8 cellular contexts compared by ENCODE assay signal in genomic region chr16:53433930-53434435, GRCh38. TPM values are rescaled to one million over a fixed set of nuclear protein-coding genes. Genes with fewer than 3 reads are reported as not detected.
DNase-seq lines count a peak whose midpoint lies in the region; ATAC-seq, FAIRE-seq and TF ChIP-seq lines count a peak whose summit lies in the region.

No MANE protein-coding gene starts in this region.

- peak overlapping the region; percentile 90 for H3K4me3 Mint-ChIP-seq in activated T-cell treated with anti-CD3 and anti-CD28 coated beads, Interleukin-2, amount 50 U/mL, for 24 hours

- WGBS in ectodermal cell, 2 experiments, result 32 to 33% methylated on average over 18 of the region's 18 CpGs

- POLR2A ChIA-PET in Panc1 (lab: Charles Lee), result no interaction called here

- H3K9me3 ChIP-seq in Panc1 (ENCODE audit: control insufficient read depth, insufficient read depth, low read depth, low read length) (no peaks in the 10 kb centered on the region), ectodermal cell (ENCODE audit: control insufficient read depth, low read length) (no peaks in the 10 kb centered on the region)

- in situ Hi-C loops in Panc1 (cut with HindIII; ENCODE audit: low pct_unique_long_range_greater_than_20kb, low sequenced_read_pairs), result no loop called here

- TF ChIP-seq CTCF in Panc1 (IDR thresholded peaks at IDR 0.05), result no peak

- H3K27ac ChIP-seq in Panc1 (ENCODE audit: low read length) (peak overlapping the region; percentile 88), ectodermal cell (ENCODE audit: insufficient read depth, low read depth, low read length, poor library complexity, severe bottlenecking) (no peak overlapping the region)

- no TSS peak for BruUV-seq in Panc1 (replicated peaks; lab: Mats Ljungman, UMichigan)

- peaks cover 5% of the 10 kb centered on the region; the same call in 1 of the 2 replicates for H3K4me1 ChIP-seq in Panc1 (ENCODE audit: control insufficient read depth, insufficient read depth, low read length)
- peaks cover 5% of the 10 kb centered on the region for H3K4me1 ChIP-seq in ectodermal cell (ENCODE audit: control insufficient read depth, insufficient read depth, low read length)

- H3K27ac Mint-ChIP-seq in activated T-cell treated with anti-CD3 and anti-CD28 coated beads, Interleukin-2, amount 50 U/mL, for 24 hours, result peak overlapping the region; percentile 91

- no peaks in the 10 kb centered on the region for H3K27me3 ChIP-seq in Panc1 (ENCODE audit: control insufficient read depth, insufficient read depth, low read length)
- H3K27me3 ChIP-seq in ectodermal cell (ENCODE audit: control insufficient read depth, insufficient read depth, low read length, poor library complexity, severe bottlenecking), result no peaks in the 10 kb centered on the region

- intact Hi-C loops in Panc1 (cut with micrococcal nuclease; ENCODE audit: unreplicated experiment), result no loop called here

- H3K36me3 ChIP-seq in Panc1 (ENCODE audit: control insufficient read depth, insufficient read depth, low read length), result no peaks in the 10 kb centered on the region; the same call in 1 of the 2 replicates
- no peaks in the 10 kb centered on the region for H3K36me3 ChIP-seq in ectodermal cell (ENCODE audit: control insufficient read depth, insufficient read depth, low read length)

- no peak; the same call in 1 of the 2 replicates for ATAC-seq in Panc1
- ATAC-seq in HG03045 (IDR thresholded peaks at IDR 0.05; ENCODE audit: unreplicated experiment), result no peak

- H3K4me1 Mint-ChIP-seq in activated T-cell treated with anti-CD3 and anti-CD28 coated beads, Interleukin-2, amount 50 U/mL, for 24 hours (ENCODE audit: low read depth), result peaks cover 41% of the 10 kb centered on the region

- H3K4me3 ChIP-seq in Panc1 (ENCODE audit: low read depth in 2 of 2, low read length in 2 of 2) (peak overlapping the region; percentile 92 to 93), ectodermal cell (ENCODE audit: insufficient read depth, low read depth, low read length) (peak overlapping the region; percentile 97)

- no peak for DNase-seq in activated T-cell treated with anti-CD3 and anti-CD28 coated beads, Interleukin-2, amount 50 U/mL, for 24 hours
- no peak for DNase-seq in activated T-cell treated with anti-CD3 and anti-CD28 coated beads, Interleukin-2, amount 50 U/mL, for 48 hours
- peak; percentile 30 for DNase-seq in Panc1 (ENCODE audit: low read depth, low spot score)
- DNase-seq in mucosa of gallbladder (ENCODE audit: low spot score), result peak; percentile 85
- peak; percentile 3 for DNase-seq in urothelium cell line (ENCODE audit: low spot score)
- DNase-seq in T-helper 9 cell, result no peak

- CTCF ChIA-PET in Panc1 (lab: Charles Lee), result no interaction called here

- H3K27me3 Mint-ChIP-seq in activated T-cell treated with anti-CD3 and anti-CD28 coated beads, Interleukin-2, amount 50 U/mL, for 24 hours, result no peaks in the 10 kb centered on the region

- no peak for FAIRE-seq in urothelium cell line (lab: Jason Lieb, UNC)

- no peaks in the 10 kb centered on the region for H3K9me3 Mint-ChIP-seq in activated T-cell treated with anti-CD3 and anti-CD28 coated beads, Interleukin-2, amount 50 U/mL, for 24 hours

- peaks cover 17% of the 10 kb centered on the region for H3K36me3 Mint-ChIP-seq in activated T-cell treated with anti-CD3 and anti-CD28 coated beads, Interleukin-2, amount 50 U/mL, for 24 hours (ENCODE audit: low read depth)

RNA-seq across cellular contexts. Expression of gene RBL2, which starts 0.3 kb away (rescaled TPM):
- total RNA-seq in Panc1 (2021; ENCODE audit: unreplicated experiment), result 28.9 TPM
- 14.3 TPM for polyA plus RNA-seq in Panc1 (2012; ENCODE audit: insufficient read length)
- polyA plus RNA-seq in ectodermal cell (2013, experiment 1 of 4), result 40.7 TPM
- 41.3 TPM for polyA plus RNA-seq in ectodermal cell (2013, experiment 2 of 4)
- 32.0 TPM for polyA plus RNA-seq in ectodermal cell (2013, experiment 3 of 4)
- 34.7 TPM for polyA plus RNA-seq in ectodermal cell (2013, experiment 4 of 4)
- total RNA-seq in mucosa of gallbladder, result 83.6 TPM

Comparison
In these comparisons a context has a peak if more than half of its experiments do, and no peak if none do; other contexts are left out.
1. DNase-seq: peak in Panc1 (single experiment), mucosa of gallbladder (single experiment) and urothelium cell line (single experiment); none in activated T-cell treated with anti-CD3 and anti-CD28 coated beads, Interleukin-2, amount 50 U/mL, for 24 hours (single experiment), activated T-cell treated with anti-CD3 and anti-CD28 coated beads, Interleukin-2, amount 50 U/mL, for 48 hours (0 of 2) and T-helper 9 cell (single experiment).